Comparison of ENCODE assay signal across 14 cellular contexts in the genomic region with DNA sequence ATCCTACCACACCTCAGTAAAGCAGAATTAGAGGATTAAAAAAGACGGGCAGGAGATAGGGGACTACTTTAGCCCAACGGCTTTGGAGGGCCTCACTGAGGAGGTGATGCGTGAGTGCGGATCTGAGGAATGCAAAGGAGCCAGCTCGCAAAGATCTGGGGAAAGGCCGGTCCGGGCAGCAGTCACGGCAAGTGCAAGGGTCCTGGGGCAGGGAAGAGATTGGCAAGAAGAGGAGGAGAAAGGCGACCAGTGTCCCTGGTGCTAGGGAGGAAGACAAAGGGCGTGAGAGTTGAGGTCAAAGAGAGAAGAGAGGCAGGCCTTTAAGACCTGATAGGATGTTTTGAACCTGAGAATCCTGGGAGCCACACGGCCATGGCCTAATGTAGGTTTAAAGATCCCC.
DNase-seq lines count a peak whose midpoint lies in the region; ATAC-seq, FAIRE-seq and TF ChIP-seq lines count a peak whose summit lies in the region.
"Had no signal": no experiment of that assay in that cellular context is flagged by ENCODE, and none has a peak within 500 bp of the region (broad histone marks: within the 10 kb centered on the region; RNA-seq: fewer than 3 reads in every experiment).

No MANE protein-coding gene starts in this region.

- 87% methylated on average over 11 of the region's 11 CpGs for WGBS in suprapubic skin

- H3K4me3 ChIP-seq in coronary artery (peak overlapping the region; percentile 20), suprapubic skin (no peak overlapping the region)
- H3K4me3 ChIP-seq: HAP-1 had no signal

- ATAC-seq in HG03432 (IDR thresholded peaks at IDR 0.05; ENCODE audit: unreplicated experiment) (no peak), Right ventricle myocardium inferior (no peak)

- H3K36me3 ChIP-seq in suprapubic skin: no peaks in the 10 kb centered on the region
- H3K36me3 ChIP-seq: HAP-1 had no signal

- peaks cover 5% of the 10 kb centered on the region for H3K4me1 Mint-ChIP-seq in neural crest cell
- H3K4me1 Mint-ChIP-seq: CD14-positive monocyte had no signal

- H3K27ac Mint-ChIP-seq in neural crest cell (ENCODE audit: unreplicated experiment): peak overlapping the region; percentile 16
- H3K27ac Mint-ChIP-seq: CD14-positive monocyte had no signal

- peak; percentile 52 for DNase-seq in NCI-H82 treated with DMSO at 0.1 percent for 48 hours (lab: John Stamatoyannopoulos, UW; ENCODE audit: unreplicated experiment)
- no peak for DNase-seq in coronary artery (ENCODE audit: low spot score)
- DNase-seq in neural crest cell (ENCODE audit: low read depth, low spot score): no peak
- DNase-seq in suprapubic skin (ENCODE audit: low spot score in 2 of 2): no peak
- DNase-seq in Right ventricle myocardium inferior (ENCODE audit: missing footprints): no peak
- DNase-seq in NCI-H1417 treated with DMSO at 0.1 percent for 48 hours (lab: John Stamatoyannopoulos, UW): no peak
- DNase-seq in GM12892 (ENCODE audit: insufficient read length): no peak
- DNase-seq: Caco-2, NCI-H146, NCI-H2081 treated with DMSO at 0.1 percent for 48 hours, NCI-H524 had no signal

- H3K27me3 Mint-ChIP-seq in neural crest cell (ENCODE audit: low read depth): no peaks in the 10 kb centered on the region

- peaks cover 25% of the 10 kb centered on the region for H3K4me1 ChIP-seq in suprapubic skin
- H3K4me1 ChIP-seq: HAP-1 had no signal

- no peaks in the 10 kb centered on the region for H3K36me3 Mint-ChIP-seq in neural crest cell (ENCODE audit: low read depth)
- H3K36me3 Mint-ChIP-seq: CD14-positive monocyte had no signal

- peak overlapping the region; percentile 67 to 76 for H3K27ac ChIP-seq in coronary artery
- peak overlapping the region; percentile 35 for H3K27ac ChIP-seq in suprapubic skin

- no peak for TF ChIP-seq CTCF in coronary artery (IDR thresholded peaks at IDR 0.05)
- TF ChIP-seq CTCF in neural crest cell (conservative IDR thresholded peaks at IDR 0.05): no peak
- no peak for TF ChIP-seq CTCF in suprapubic skin (IDR thresholded peaks at IDR 0.05)

- no peaks in the 10 kb centered on the region for H3K9me3 Mint-ChIP-seq in neural crest cell

- FAIRE-seq in GM12892 (lab: Jason Lieb, UNC): no peak

- intact Hi-C loops in Right ventricle myocardium inferior (cut with DNase I): no loop called here

- H3K9me3 ChIP-seq in suprapubic skin: no peaks in the 10 kb centered on the region
- H3K9me3 ChIP-seq: Caco-2, HAP-1 had no signal

- TF ChIP-seq EP300 in suprapubic skin (IDR thresholded peaks at IDR 0.05): no peak

- no peaks in the 10 kb centered on the region for H3K27me3 ChIP-seq in suprapubic skin

- no peak overlapping the region for H3K4me3 Mint-ChIP-seq in neural crest cell
- H3K4me3 Mint-ChIP-seq: CD14-positive monocyte had no signal

- no peak for TF ChIP-seq POLR2A in suprapubic skin (IDR thresholded peaks at IDR 0.05)
- TF ChIP-seq POLR2A in GM12892 (IDR thresholded peaks at IDR 0.05; ENCODE audit: low read depth, low read length): no peak
